9 cellular contexts compared by ENCODE assay signal in genomic region chr11:96091476-96091875, GRCh38.
A peak's percentile ranks its signal among the peaks of the same experiment; 100 is the strongest.
DNase-seq lines count a peak whose midpoint lies in the region; ATAC-seq, FAIRE-seq and TF ChIP-seq lines count a peak whose summit lies in the region.
"Had no signal": no experiment of that assay in that cellular context is flagged by ENCODE, and none has a peak within 500 bp of the region (broad histone marks: within the 10 kb centered on the region; RNA-seq: fewer than 3 reads in every experiment).

No MANE protein-coding gene starts in this region.

- no peak overlapping the region for H3K4me2 ChIP-seq in HepG2 (ENCODE audit: low read depth, low read length)

- POLR2A ChIA-PET in HepG2 (lab: Yijun Ruan, JAX) = interaction anchor here (0.8 to 1.2 kb wide), 2 partner anchors 9 to 298 kb away, joined by 3 read pairs; partner anchors contain the start of genes CCDC82 and JRKL

- H3K4me3 ChIP-seq in HepG2 (replicated peaks in 1 of 3; ENCODE audit: insufficient read depth in 1 of 3, low read depth in 2 of 3, low read length in 3 of 3) = no peak overlapping the region
- no peak overlapping the region for H3K4me3 ChIP-seq in right lobe of liver
- H3K4me3 ChIP-seq: suprapubic skin had no signal

- no peaks in the 10 kb centered on the region for H3K79me2 ChIP-seq in HepG2 (ENCODE audit: insufficient read depth, low read length)

- TF ChIP-seq EP300 in HepG2 (IDR thresholded peaks at IDR 0.05; ENCODE audit: low read depth in 2 of 2, low read length in 2 of 2) = no peak
- TF ChIP-seq EP300 in HepG2 (CRISPR knock-in tag; IDR thresholded peaks at IDR 0.05; ENCODE audit: borderline replicate concordance) = no peak

- H2AFZ ChIP-seq in HepG2 (ENCODE audit: low read length) = no peak overlapping the region

- WGBS in HepG2 (ENCODE audit: low lambda C conversion rate) = 88% methylated on average over 1 of the region's 1 CpG
- WGBS in right lobe of liver (ENCODE audit: insufficient coverage, low coverage, low lambda C conversion rate, missing lambda C conversion rate) = 80% methylated on average over 1 of the region's 1 CpG

- H3K27ac ChIP-seq in HepG2 (ENCODE audit: extremely low read length, insufficient read depth, low read length) = peak overlapping the region; percentile 47
- H3K27ac ChIP-seq in right lobe of liver = no peak overlapping the region
- H3K27ac ChIP-seq: suprapubic skin had no signal

- no TSS peak for BruUV-seq in HepG2 (replicated peaks; lab: Mats Ljungman, UMichigan)

- ATAC-seq in HepG2 = peak; percentile 53
- no peak for ATAC-seq in right lobe of liver
- no peak for ATAC-seq in GM21786 (IDR thresholded peaks at IDR 0.05; ENCODE audit: unreplicated experiment)
- ATAC-seq in HG02870 (IDR thresholded peaks at IDR 0.05; ENCODE audit: unreplicated experiment) = no peak
- ATAC-seq in HG02884 (IDR thresholded peaks at IDR 0.05; ENCODE audit: unreplicated experiment) = no peak

- CTCF ChIA-PET in HepG2 (lab: Yijun Ruan, JAX; ENCODE audit: low intra/inter-chr PET ratio, low total read pairs) = no interaction called here

- H3K27me3 ChIP-seq in HepG2 (ENCODE audit: control insufficient read depth in 1 of 2, insufficient read depth in 2 of 2, low read length in 2 of 2) (no peaks in the 10 kb centered on the region), right lobe of liver (no peaks in the 10 kb centered on the region)
- H3K27me3 ChIP-seq: suprapubic skin had no signal

- TF ChIP-seq RAD21 in HepG2 (CRISPR knock-in tag; IDR thresholded peaks at IDR 0.05) = no peak

- TF ChIP-seq CTCF in HepG2 (CRISPR knock-in tag; IDR thresholded peaks at IDR 0.05) (peak; percentile 14; the same call in 1 of the 2 replicates), right lobe of liver (IDR thresholded peaks at IDR 0.05) (no peak)

- intact Hi-C loops in HepG2 (cut with micrococcal nuclease; ENCODE audit: unreplicated experiment) = loop anchor here (1.0 to 10.0 kb wide), 3 partner anchors 153 to 302 kb away; partner anchors contain the start of gene MAML2
- intact Hi-C loops in right lobe of liver (cut with DNase I) = no loop called here

- H3K36me3 ChIP-seq in HepG2 (replicated peaks in 1 of 2; ENCODE audit: control insufficient read depth in 1 of 2, insufficient read depth in 2 of 2, low read length in 2 of 2) (peaks cover 5 to 18% of the 10 kb centered on the region in 2 experiments; a peak in 4 of 5 replicates), right lobe of liver (no peaks in the 10 kb centered on the region)

- no peak for FAIRE-seq in HepG2 (lab: Jason Lieb, UNC)

- no peak overlapping the region for H3K9ac ChIP-seq in HepG2 (ENCODE audit: insufficient read depth, low read depth, low read length)

- TF ChIP-seq POLR2A in HepG2 (IDR thresholded peaks at IDR 0.05; ENCODE audit: insufficient read depth in 1 of 2, low read depth in 2 of 2, low read length in 2 of 2) (no peak), right lobe of liver (IDR thresholded peaks at IDR 0.05) (no peak)

- H3K4me1 ChIP-seq in HepG2 (ENCODE audit: insufficient read depth, low read length) = peaks cover 43% of the 10 kb centered on the region
- H3K4me1 ChIP-seq in right lobe of liver = no peaks in the 10 kb centered on the region

- no peaks in the 10 kb centered on the region for H3K9me3 ChIP-seq in HepG2 (ENCODE audit: low read length)
- H3K9me3 ChIP-seq in right lobe of liver = no peaks in the 10 kb centered on the region
- H3K9me3 ChIP-seq: suprapubic skin had no signal

- in situ Hi-C loops in HepG2 (cut with HindIII; ENCODE audit: extremely low pct_ligation_motif_present, low pct_unique_long_range_greater_than_20kb) = no loop called here
- in situ Hi-C loops in KBM-7 (cut with MboI; ENCODE audit: low pct_unique_long_range_greater_than_20kb, low sequenced_read_pairs) = no loop called here

- H4K20me1 ChIP-seq in HepG2 (ENCODE audit: insufficient read depth, low read length) = no peaks in the 10 kb centered on the region

- DNase-seq in HepG2 (ENCODE audit: low spot score) (peak; percentile 18), right lobe of liver (no peak), KBM-7 (peak; percentile 11), HuH-7 (ENCODE audit: low spot score) (no peak)
- peak; percentile 30 for DNase-seq in central memory CD4-positive, alpha-beta T cell

TF ChIP-seq in HepG2, 621 proteins besides CTCF, POLR2A, EP300 and RAD21:
- peak; percentile 35; the same call in 1 of the 2 replicates for TF ChIP-seq STAG1 (CRISPR knock-in tag; IDR thresholded peaks at IDR 0.05)
- TF ChIP-seq ZNF891 (CRISPR knock-in tag; IDR thresholded peaks at IDR 0.05) = no peak

Comparison
In these comparisons a context has a peak if more than half of its experiments do, and no peak if none do; other contexts are left out.
1. DNase-seq: peak in HepG2 (single experiment), KBM-7 (single experiment) and central memory CD4-positive, alpha-beta T cell (single experiment); none in right lobe of liver (0 of 3) and HuH-7 (single experiment).